In genomic region chrX:110087485-110088356, GRCh38 we compare ENCODE assay signal across 9 cellular contexts.
DNase-seq lines count a peak whose midpoint lies in the region; ATAC-seq and TF ChIP-seq lines count a peak whose summit lies in the region.
"Had no signal": no experiment of that assay in that cellular context is flagged by ENCODE, and none has a peak within 500 bp of the region (broad histone marks: within the 10 kb centered on the region; RNA-seq: fewer than 3 reads in every experiment).

No MANE protein-coding gene starts in this region.

- no peaks in the 10 kb centered on the region for H3K79me2 ChIP-seq in hepatocyte
- no peaks in the 10 kb centered on the region for H3K79me2 ChIP-seq in GM23338 (replicated peaks; ENCODE audit: insufficient read depth)

- no peaks in the 10 kb centered on the region for H3K27me3 ChIP-seq in hepatocyte
- no peaks in the 10 kb centered on the region for H3K27me3 ChIP-seq in GM23338 (ENCODE audit: insufficient read depth)

- H3K4me1 ChIP-seq in hepatocyte (ENCODE audit: insufficient read depth): no peaks in the 10 kb centered on the region
- H3K4me1 ChIP-seq in GM23338 (ENCODE audit: insufficient read depth): no peaks in the 10 kb centered on the region

- DNase-seq in stimulated activated CD4-positive, alpha-beta T cell treated with anti-CD3 and anti-CD28 coated beads, Interleukin-15, amount 100 ng/mL, for 24 hours: peak; percentile 1
- DNase-seq in stimulated activated CD4-positive, alpha-beta T cell treated with anti-CD3 and anti-CD28 coated beads, Interleukin-4, amount 100 ng/mL, for 24 hours: no peak
- DNase-seq in SKM-1 treated with dmso at 0.1 percent for 144 hours (lab: John Stamatoyannopoulos, UW; ENCODE audit: unreplicated experiment) (peak; percentile 42), hepatocyte (ENCODE audit: low spot score) (peak; percentile 50), NCI-H187 (lab: John Stamatoyannopoulos, UW) (no peak), GM23338 (ENCODE audit: low spot score) (no peak), cerebellar nuclear complex (lab: John Stamatoyannopoulos, UW) (no peak)

- H4K20me1 ChIP-seq in hepatocyte (ENCODE audit: insufficient read depth, poor library complexity, severe bottlenecking): no peaks in the 10 kb centered on the region
- H4K20me1 ChIP-seq in GM23338 (replicated peaks; ENCODE audit: insufficient read depth): no peaks in the 10 kb centered on the region

- H3K9me3 Mint-ChIP-seq in GM23338: no peaks in the 10 kb centered on the region
- H3K9me3 Mint-ChIP-seq: memory B cell had no signal

- no peaks in the 10 kb centered on the region for H3K9me3 ChIP-seq in hepatocyte (ENCODE audit: low read depth)

- ATAC-seq in GM21825 (IDR thresholded peaks at IDR 0.05; ENCODE audit: unreplicated experiment) (no peak), GM23338 (no peak)

- no peak overlapping the region for H3K4me3 Mint-ChIP-seq in GM23338
- H3K4me3 Mint-ChIP-seq: memory B cell had no signal

- H3K4me2 ChIP-seq in hepatocyte: peak overlapping the region; percentile 23
- H3K4me2 ChIP-seq in GM23338: no peak overlapping the region

- TF ChIP-seq CTCF in hepatocyte (IDR thresholded peaks at IDR 0.05; ENCODE audit: poor library complexity) (no peak), GM23338 (conservative IDR thresholded peaks at IDR 0.05; ENCODE audit: low read depth in 2 of 2) (no peak)

- H3K36me3 ChIP-seq in hepatocyte (replicated peaks; ENCODE audit: insufficient read depth, low read depth) (no peaks in the 10 kb centered on the region), GM23338 (ENCODE audit: insufficient read depth) (no peaks in the 10 kb centered on the region)

- no peak overlapping the region for H3K27ac Mint-ChIP-seq in GM23338

- H3K27ac ChIP-seq in hepatocyte: peak overlapping the region; percentile 87
- no peak overlapping the region for H3K27ac ChIP-seq in GM23338 (ENCODE audit: low read depth)

- H3K36me3 Mint-ChIP-seq in GM23338 (ENCODE audit: low read depth): no peaks in the 10 kb centered on the region
- H3K36me3 Mint-ChIP-seq: memory B cell had no signal

- no peaks in the 10 kb centered on the region for H3K4me1 Mint-ChIP-seq in GM23338

- H3K4me3 ChIP-seq in hepatocyte: no peak overlapping the region
- no peak overlapping the region for H3K4me3 ChIP-seq in GM23338

- H2AFZ ChIP-seq in hepatocyte (no peak overlapping the region), GM23338 (no peak overlapping the region)

- no peaks in the 10 kb centered on the region for H3K27me3 Mint-ChIP-seq in GM23338 (ENCODE audit: insufficient read depth, low read depth, poor library complexity)
- H3K27me3 Mint-ChIP-seq: memory B cell had no signal

- H3F3A ChIP-seq in GM23338 (replicated peaks; ENCODE audit: low read depth): no peaks in the 10 kb centered on the region

- H3K9me2 ChIP-seq in hepatocyte (replicated peaks; ENCODE audit: insufficient read depth): no peaks in the 10 kb centered on the region
- no peaks in the 10 kb centered on the region for H3K9me2 ChIP-seq in GM23338 (ENCODE audit: insufficient read depth)

- 41% methylated on average over 4 of the region's 4 CpGs for WGBS in hepatocyte (ENCODE audit: low lambda C conversion rate, missing lambda C conversion rate)

TF ChIP-seq in GM23338, 12 proteins besides CTCF, POLR2A, EP300 and RAD21 (continues in another document):
- TF ChIP-seq NANOG (IDR thresholded peaks at IDR 0.05; ENCODE audit: borderline replicate concordance) (no peak), EZH2 (IDR thresholded peaks at IDR 0.05; ENCODE audit: low read depth, unreplicated experiment) (no peak), ZNF114 (CRISPR knock-in tag; IDR thresholded peaks at IDR 0.05) (no peak), EZH2phosphoT487 (IDR thresholded peaks at IDR 0.05; ENCODE audit: unreplicated experiment) (no peak)
- TF ChIP-seq, protein P1, sequence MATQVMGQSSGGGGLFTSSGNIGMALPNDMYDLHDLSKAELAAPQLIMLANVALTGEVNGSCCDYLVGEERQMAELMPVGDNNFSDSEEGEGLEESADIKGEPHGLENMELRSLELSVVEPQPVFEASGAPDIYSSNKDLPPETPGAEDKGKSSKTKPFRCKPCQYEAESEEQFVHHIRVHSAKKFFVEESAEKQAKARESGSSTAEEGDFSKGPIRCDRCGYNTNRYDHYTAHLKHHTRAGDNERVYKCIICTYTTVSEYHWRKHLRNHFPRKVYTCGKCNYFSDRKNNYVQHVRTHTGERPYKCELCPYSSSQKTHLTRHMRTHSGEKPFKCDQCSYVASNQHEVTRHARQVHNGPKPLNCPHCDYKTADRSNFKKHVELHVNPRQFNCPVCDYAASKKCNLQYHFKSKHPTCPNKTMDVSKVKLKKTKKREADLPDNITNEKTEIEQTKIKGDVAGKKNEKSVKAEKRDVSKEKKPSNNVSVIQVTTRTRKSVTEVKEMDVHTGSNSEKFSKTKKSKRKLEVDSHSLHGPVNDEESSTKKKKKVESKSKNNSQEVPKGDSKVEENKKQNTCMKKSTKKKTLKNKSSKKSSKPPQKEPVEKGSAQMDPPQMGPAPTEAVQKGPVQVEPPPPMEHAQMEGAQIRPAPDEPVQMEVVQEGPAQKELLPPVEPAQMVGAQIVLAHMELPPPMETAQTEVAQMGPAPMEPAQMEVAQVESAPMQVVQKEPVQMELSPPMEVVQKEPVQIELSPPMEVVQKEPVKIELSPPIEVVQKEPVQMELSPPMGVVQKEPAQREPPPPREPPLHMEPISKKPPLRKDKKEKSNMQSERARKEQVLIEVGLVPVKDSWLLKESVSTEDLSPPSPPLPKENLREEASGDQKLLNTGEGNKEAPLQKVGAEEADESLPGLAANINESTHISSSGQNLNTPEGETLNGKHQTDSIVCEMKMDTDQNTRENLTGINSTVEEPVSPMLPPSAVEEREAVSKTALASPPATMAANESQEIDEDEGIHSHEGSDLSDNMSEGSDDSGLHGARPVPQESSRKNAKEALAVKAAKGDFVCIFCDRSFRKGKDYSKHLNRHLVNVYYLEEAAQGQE (IDR thresholded peaks at IDR 0.05; ENCODE audit: unreplicated experiment): no peak
- TF ChIP-seq, protein P2, sequence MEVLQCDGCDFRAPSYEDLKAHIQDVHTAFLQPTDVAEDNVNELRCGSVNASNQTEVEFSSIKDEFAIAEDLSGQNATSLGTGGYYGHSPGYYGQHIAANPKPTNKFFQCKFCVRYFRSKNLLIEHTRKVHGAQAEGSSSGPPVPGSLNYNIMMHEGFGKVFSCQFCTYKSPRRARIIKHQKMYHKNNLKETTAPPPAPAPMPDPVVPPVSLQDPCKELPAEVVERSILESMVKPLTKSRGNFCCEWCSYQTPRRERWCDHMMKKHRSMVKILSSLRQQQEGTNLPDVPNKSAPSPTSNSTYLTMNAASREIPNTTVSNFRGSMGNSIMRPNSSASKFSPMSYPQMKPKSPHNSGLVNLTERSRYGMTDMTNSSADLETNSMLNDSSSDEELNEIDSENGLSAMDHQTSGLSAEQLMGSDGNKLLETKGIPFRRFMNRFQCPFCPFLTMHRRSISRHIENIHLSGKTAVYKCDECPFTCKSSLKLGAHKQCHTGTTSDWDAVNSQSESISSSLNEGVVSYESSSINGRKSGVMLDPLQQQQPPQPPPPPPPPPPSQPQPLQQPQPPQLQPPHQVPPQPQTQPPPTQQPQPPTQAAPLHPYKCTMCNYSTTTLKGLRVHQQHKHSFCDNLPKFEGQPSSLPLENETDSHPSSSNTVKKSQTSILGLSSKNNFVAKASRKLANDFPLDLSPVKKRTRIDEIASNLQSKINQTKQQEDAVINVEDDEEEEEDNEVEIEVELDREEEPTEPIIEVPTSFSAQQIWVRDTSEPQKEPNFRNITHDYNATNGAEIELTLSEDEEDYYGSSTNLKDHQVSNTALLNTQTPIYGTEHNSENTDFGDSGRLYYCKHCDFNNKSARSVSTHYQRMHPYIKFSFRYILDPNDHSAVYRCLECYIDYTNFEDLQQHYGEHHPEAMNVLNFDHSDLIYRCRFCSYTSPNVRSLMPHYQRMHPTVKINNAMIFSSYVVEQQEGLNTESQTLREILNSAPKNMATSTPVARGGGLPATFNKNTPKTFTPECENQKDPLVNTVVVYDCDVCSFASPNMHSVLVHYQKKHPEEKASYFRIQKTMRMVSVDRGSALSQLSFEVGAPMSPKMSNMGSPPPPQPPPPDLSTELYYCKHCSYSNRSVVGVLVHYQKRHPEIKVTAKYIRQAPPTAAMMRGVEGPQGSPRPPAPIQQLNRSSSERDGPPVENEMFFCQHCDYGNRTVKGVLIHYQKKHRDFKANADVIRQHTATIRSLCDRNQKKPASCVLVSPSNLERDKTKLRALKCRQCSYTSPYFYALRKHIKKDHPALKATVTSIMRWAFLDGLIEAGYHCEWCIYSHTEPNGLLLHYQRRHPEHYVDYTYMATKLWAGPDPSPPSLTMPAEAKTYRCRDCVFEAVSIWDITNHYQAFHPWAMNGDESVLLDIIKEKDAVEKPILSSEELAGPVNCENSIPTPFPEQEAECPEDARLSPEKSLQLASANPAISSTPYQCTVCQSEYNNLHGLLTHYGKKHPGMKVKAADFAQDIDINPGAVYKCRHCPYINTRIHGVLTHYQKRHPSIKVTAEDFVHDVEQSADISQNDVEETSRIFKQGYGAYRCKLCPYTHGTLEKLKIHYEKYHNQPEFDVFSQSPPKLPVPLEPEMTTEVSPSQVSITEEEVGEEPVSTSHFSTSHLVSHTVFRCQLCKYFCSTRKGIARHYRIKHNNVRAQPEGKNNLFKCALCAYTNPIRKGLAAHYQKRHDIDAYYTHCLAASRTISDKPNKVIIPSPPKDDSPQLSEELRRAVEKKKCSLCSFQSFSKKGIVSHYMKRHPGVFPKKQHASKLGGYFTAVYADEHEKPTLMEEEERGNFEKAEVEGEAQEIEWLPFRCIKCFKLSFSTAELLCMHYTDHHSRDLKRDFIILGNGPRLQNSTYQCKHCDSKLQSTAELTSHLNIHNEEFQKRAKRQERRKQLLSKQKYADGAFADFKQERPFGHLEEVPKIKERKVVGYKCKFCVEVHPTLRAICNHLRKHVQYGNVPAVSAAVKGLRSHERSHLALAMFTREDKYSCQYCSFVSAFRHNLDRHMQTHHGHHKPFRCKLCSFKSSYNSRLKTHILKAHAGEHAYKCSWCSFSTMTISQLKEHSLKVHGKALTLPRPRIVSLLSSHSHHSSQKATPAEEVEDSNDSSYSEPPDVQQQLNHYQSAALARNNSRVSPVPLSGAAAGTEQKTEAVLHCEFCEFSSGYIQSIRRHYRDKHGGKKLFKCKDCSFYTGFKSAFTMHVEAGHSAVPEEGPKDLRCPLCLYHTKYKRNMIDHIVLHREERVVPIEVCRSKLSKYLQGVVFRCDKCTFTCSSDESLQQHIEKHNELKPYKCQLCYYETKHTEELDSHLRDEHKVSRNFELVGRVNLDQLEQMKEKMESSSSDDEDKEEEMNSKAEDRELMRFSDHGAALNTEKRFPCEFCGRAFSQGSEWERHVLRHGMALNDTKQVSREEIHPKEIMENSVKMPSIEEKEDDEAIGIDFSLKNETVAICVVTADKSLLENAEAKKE (CRISPR knock-in tag; IDR thresholded peaks at IDR 0.05): no peak

Comparison
In these comparisons a context has a peak if more than half of its experiments do, and no peak if none do; other contexts are left out.
1. DNase-seq: peak in stimulated activated CD4-positive, alpha-beta T cell treated with anti-CD3 and anti-CD28 coated beads, Interleukin-15, amount 100 ng/mL, for 24 hours (single experiment), SKM-1 treated with dmso at 0.1 percent for 144 hours (single experiment) and hepatocyte (single experiment); none in stimulated activated CD4-positive, alpha-beta T cell treated with anti-CD3 and anti-CD28 coated beads, Interleukin-4, amount 100 ng/mL, for 24 hours (single experiment), NCI-H187 (0 of 2), GM23338 (single experiment) and cerebellar nuclear complex (0 of 2).